10 cellular contexts compared by ENCODE assay signal in the genomic region with DNA sequence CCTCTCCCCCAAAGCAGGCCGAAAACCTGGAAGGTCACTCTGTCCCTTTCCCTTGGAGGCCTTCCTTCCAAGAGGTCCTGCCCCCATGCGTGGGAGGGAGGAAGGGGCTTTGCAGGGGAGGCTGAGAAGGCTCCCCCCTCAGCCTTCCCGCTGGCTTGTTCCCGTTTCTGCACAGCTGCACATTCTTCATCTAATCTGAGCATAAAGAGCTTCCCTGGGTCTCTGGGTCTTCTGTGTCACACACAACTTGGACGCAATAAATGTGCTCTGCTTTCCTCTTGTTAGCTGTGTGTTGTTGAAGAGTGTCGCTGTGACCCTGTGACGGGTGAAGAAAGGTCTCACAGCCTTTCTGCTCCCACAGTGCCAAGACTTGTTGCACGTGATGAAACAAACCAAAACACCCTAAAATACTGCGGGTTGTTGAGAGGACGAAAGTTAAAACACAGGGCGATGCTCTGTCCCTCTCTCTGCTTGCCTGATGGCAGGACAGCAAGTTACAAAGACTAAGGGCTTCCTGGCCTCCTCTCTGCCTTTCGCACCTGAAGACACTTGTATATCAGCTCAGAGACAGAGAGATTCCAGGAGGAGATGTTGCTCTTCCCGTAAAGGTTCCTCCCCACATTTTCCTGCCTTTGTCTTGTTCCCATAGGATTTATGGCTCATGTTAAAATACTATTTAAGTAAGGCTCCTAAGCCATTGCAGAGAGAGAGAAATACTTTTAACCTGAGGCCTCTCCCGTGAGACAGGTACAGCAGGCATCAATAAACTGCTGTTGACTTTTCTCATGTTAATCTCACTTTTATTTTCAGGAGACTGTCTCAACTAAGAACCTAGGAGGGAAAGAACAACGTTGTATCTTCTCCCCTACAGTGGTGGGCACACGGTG. TPM values are rescaled to one million over a fixed set of nuclear protein-coding genes. Genes with fewer than 3 reads are reported as not detected.
DNase-seq lines count a peak whose midpoint lies in the region; ATAC-seq and TF ChIP-seq lines count a peak whose summit lies in the region.
"Had no signal": no experiment of that assay in that cellular context is flagged by ENCODE, and none has a peak within 500 bp of the region (broad histone marks: within the 10 kb centered on the region; RNA-seq: fewer than 3 reads in every experiment).

No MANE protein-coding gene starts in this region.

- no peaks in the 10 kb centered on the region for H4K20me1 ChIP-seq in DND-41 (ENCODE audit: insufficient read depth, low read length)

- H3K27me3 ChIP-seq in DND-41 (ENCODE audit: insufficient read depth, low read length, poor library complexity) (no peaks in the 10 kb centered on the region), prostate gland (replicated peaks; ENCODE audit: insufficient read depth) (no peaks in the 10 kb centered on the region)

- no peak overlapping the region for H3K4me3 ChIP-seq in DND-41 (ENCODE audit: low read depth in 1 of 2, low read length in 2 of 2)
- no peak overlapping the region for H3K4me3 ChIP-seq in prostate gland

- peaks cover 54% of the 10 kb centered on the region for H3K4me1 Mint-ChIP-seq in WTC11

- no peak overlapping the region for H3K9ac ChIP-seq in DND-41 (ENCODE audit: low read depth, low read length)

- TF ChIP-seq POLR2A in prostate gland (IDR thresholded peaks at IDR 0.05) = no peak

- H3K4me3 Mint-ChIP-seq in WTC11 = peak overlapping the region; percentile 55

- peaks cover 10% of the 10 kb centered on the region for H3K27me3 Mint-ChIP-seq in WTC11 (ENCODE audit: low read depth)

- TF ChIP-seq CTCF in DND-41 (IDR thresholded peaks at IDR 0.05; ENCODE audit: borderline replicate concordance, extremely low read depth, low read length, poor library complexity, severe bottlenecking) = no peak
- no peak for TF ChIP-seq CTCF in WTC11 (IDR thresholded peaks at IDR 0.05)
- no peak for TF ChIP-seq CTCF in prostate gland (IDR thresholded peaks at IDR 0.05)

- H3K36me3 ChIP-seq in DND-41 (ENCODE audit: insufficient read depth, low read length) (no peaks in the 10 kb centered on the region), prostate gland (no peaks in the 10 kb centered on the region)

- H3K79me2 ChIP-seq in DND-41 (ENCODE audit: insufficient read depth, low read length) = no peaks in the 10 kb centered on the region

- WGBS in prostate gland = 50% methylated on average over 16 of the region's 16 CpGs

- peaks cover 19% of the 10 kb centered on the region for H3K9me3 Mint-ChIP-seq in WTC11

- H3K4me2 ChIP-seq in DND-41 (ENCODE audit: insufficient read depth, low read length) = no peak overlapping the region

- H3K4me1 ChIP-seq in DND-41 (ENCODE audit: insufficient read depth, low read length) (peaks cover 59% of the 10 kb centered on the region), prostate gland (replicated peaks) (no peaks in the 10 kb centered on the region)

- no peaks in the 10 kb centered on the region for H3K9me3 ChIP-seq in DND-41 (ENCODE audit: insufficient read depth, low read length, severe bottlenecking)
- H3K9me3 ChIP-seq in prostate gland = no peaks in the 10 kb centered on the region

- POLR2A ChIA-PET in WTC11 (lab: Charles Lee) = no interaction called here

- H3K27ac ChIP-seq in DND-41 (ENCODE audit: low read length) (peak overlapping the region; percentile 59), prostate gland (peak overlapping the region; percentile 29 to 52)

- H3K27ac Mint-ChIP-seq in WTC11 = peak overlapping the region; percentile 98

- ATAC-seq in DND-41 (ENCODE audit: insufficient read depth, low read depth) (no peak), WTC11 (peak; percentile 9), left ventricle myocardium superior (peak; percentile 75), SK-N-SH treated with all-trans-retinoic acid at 6 μM for 48 hours (no peak), GM19467 (IDR thresholded peaks at IDR 0.05; ENCODE audit: unreplicated experiment) (no peak)

- CTCF ChIA-PET in WTC11 (lab: Charles Lee) = interaction anchor here (0.9 to 1.3 kb wide), 2 partner anchors 20 to 85 kb away, joined by 4 to 6 read pairs; no protein-coding TSS in a partner anchor

- H3K36me3 Mint-ChIP-seq in WTC11 = peaks cover 24% of the 10 kb centered on the region

- intact Hi-C loops in left ventricle myocardium superior (cut with micrococcal nuclease) = no loop called here
- intact Hi-C loops in prostate gland (cut with DNase I) = no loop called here

- DNase-seq in DND-41 = no peak
- no peak for DNase-seq in WTC11 (ENCODE audit: low spot score)
- DNase-seq in left ventricle myocardium superior = peak; percentile 60
- no peak for DNase-seq in prostate gland (ENCODE audit: low spot score)
- DNase-seq in NCI-H2227 treated with DMSO at 0.1 percent for 48 hours (lab: John Stamatoyannopoulos, UW) = no peak
- no peak for DNase-seq in inferior parietal cortex (ENCODE audit: extremely low spot score)
- DNase-seq: NCI-H1694 had no signal

- no peak overlapping the region for H2AFZ ChIP-seq in DND-41 (ENCODE audit: low read depth, low read length)

TF ChIP-seq in WTC11, 78 proteins besides CTCF, POLR2A, EP300 and RAD21:
- TF ChIP-seq ZNF671 (CRISPR knock-in tag; IDR thresholded peaks at IDR 0.05) (no peak), CBFB (CRISPR knock-in tag; IDR thresholded peaks at IDR 0.05; ENCODE audit: low read depth) (no peak)
TF ChIP-seq in WTC11: peak in this region for 0.

TF ChIP-seq in SK-N-SH treated with all-trans-retinoic acid at 6 μM for 48 hours, 23 proteins besides CTCF, POLR2A, EP300 and RAD21:
- no peak for TF ChIP-seq ZC3H10 (CRISPR knock-in tag; IDR thresholded peaks at IDR 0.05)
- TF ChIP-seq CSDC2 (CRISPR knock-in tag; IDR thresholded peaks at IDR 0.05) = no peak
- no peak for TF ChIP-seq ZNF565 (CRISPR knock-in tag; conservative IDR thresholded peaks at IDR 0.05; ENCODE audit: low read depth)
- no peak for TF ChIP-seq ZFP3 (CRISPR knock-in tag; IDR thresholded peaks at IDR 0.05)
- TF ChIP-seq POU6F1 (CRISPR knock-in tag; IDR thresholded peaks at IDR 0.05; ENCODE audit: borderline replicate concordance, low read depth) = no peak
- TF ChIP-seq ZNF70 (CRISPR knock-in tag; IDR thresholded peaks at IDR 0.05) = no peak
- no peak for TF ChIP-seq SNAI2 (CRISPR knock-in tag; IDR thresholded peaks at IDR 0.05)
- no peak for TF ChIP-seq ESRRG (CRISPR knock-in tag; IDR thresholded peaks at IDR 0.05)
- TF ChIP-seq TOX (CRISPR knock-in tag; IDR thresholded peaks at IDR 0.05; ENCODE audit: borderline replicate concordance) = no peak
- TF ChIP-seq ARNTL (CRISPR knock-in tag; IDR thresholded peaks at IDR 0.05; ENCODE audit: borderline replicate concordance, low read depth) = no peak
- TF ChIP-seq TSHZ2 (CRISPR knock-in tag; IDR thresholded peaks at IDR 0.05) = no peak
- TF ChIP-seq BACH2 (CRISPR knock-in tag; IDR thresholded peaks at IDR 0.05; ENCODE audit: borderline replicate concordance) = no peak

RNA-seq across cellular contexts. Expression of gene IFITM3, which starts 15.4 kb away (rescaled TPM):
- total RNA-seq in WTC11 (2021) (381 to 503 TPM (median 481 TPM) in 3 replicates), left ventricle myocardium superior (259 TPM), prostate gland (100 to 1,000 TPM; 123 to 477 TPM)

RNA-seq across cellular contexts. Expression of gene IFITM1, which starts 22.2 kb away (rescaled TPM):
- total RNA-seq in WTC11 (2021) (544 to 679 TPM (median 640 TPM) in 3 replicates), left ventricle myocardium superior (101 TPM), prostate gland (100 to 1,000 TPM in 1 of 2 donors, 10 to 100 TPM in 1; 73.9 to 182 TPM)

RNA-seq across cellular contexts. Expression of gene IFITM2, which starts 28.4 kb away (rescaled TPM):
- total RNA-seq in WTC11 (2021) (436 to 616 TPM (median 577 TPM) in 3 replicates), left ventricle myocardium superior (200 TPM), prostate gland (100 to 1,000 TPM in 1 of 2 donors, 10 to 100 TPM in 1; 96.6 to 149 TPM)

RNA-seq across cellular contexts. Expression of gene B4GALNT4, which starts 33.3 kb away (rescaled TPM):
- total RNA-seq in WTC11 (2021) = 88.0 to 113 TPM (median 97.8 TPM) in 3 replicates
- total RNA-seq in left ventricle myocardium superior = 0.50 TPM
- 10 to 100 TPM in 1 of 2 donors, 1 to 10 TPM in 1; 5.8 to 14.2 TPM for total RNA-seq in prostate gland

RNA-seq across cellular contexts. Expression of gene IFITM5, which starts 36.7 kb away (rescaled TPM):
- total RNA-seq in WTC11 (2021) = not detected in 3 replicates
- not detected for total RNA-seq in left ventricle myocardium superior
- not detected for total RNA-seq in prostate gland
- total RNA-seq: glomerular endothelial cell had no signal

Comparison
In these comparisons a context has a peak if more than half of its experiments do, and no peak if none do; other contexts are left out.
1. ATAC-seq: peak in WTC11 (single experiment) and left ventricle myocardium superior (single experiment); none in DND-41 (single experiment), SK-N-SH treated with all-trans-retinoic acid at 6 μM for 48 hours (single experiment) and GM19467 (single experiment).